In genomic region chr10:128528781-128529180, GRCh38 we compare ENCODE assay signal across 28 cellular contexts.
"Had no signal": no experiment of that assay in that cellular context is flagged by ENCODE, and none has a peak within 500 bp of the region (broad histone marks: within the 10 kb centered on the region; RNA-seq: fewer than 3 reads in every experiment).

No MANE protein-coding gene starts in this region.

- H3K27ac ChIP-seq: neural progenitor cell, ovary, parathyroid adenoma, psoas muscle, right lobe of liver, sigmoid colon, stomach, thoracic aorta, thyroid gland, tibial nerve, upper lobe of right lung, uterus had no signal

- H3K9me3 Mint-ChIP-seq: naive thymus-derived CD8-positive, alpha-beta T cell; natural killer cell treated with Interleukin-12 subunit alpha and Interleukin-12 subunit beta and Interleukin-15 and Interleukin-18, amount 100 ng/mL, for 72 hours; neural progenitor cell; stimulated activated effector memory CD8-positive, alpha-beta T cell treated with anti-CD3 and anti-CD28 coated beads, Interleukin-12 subunit alpha, Interleukin-12 subunit beta, amount 100 ng/mL, for 72 hours; type B pancreatic cell had no signal

- H3K27me3 ChIP-seq: neural progenitor cell, ovary, right lobe of liver, sigmoid colon, thyroid gland, tibial nerve, uterus had no signal

- H3K9me3 ChIP-seq: ovary, psoas muscle, right lobe of liver, sigmoid colon, stomach, thoracic aorta, thyroid gland, tibial nerve, upper lobe of right lung, uterus had no signal

- H3K4me1 ChIP-seq: parathyroid adenoma, right lobe of liver, stomach, tibial nerve, upper lobe of right lung, uterus had no signal

- H3K4me1 Mint-ChIP-seq: naive B cell; naive thymus-derived CD8-positive, alpha-beta T cell; stimulated activated effector memory CD8-positive, alpha-beta T cell treated with anti-CD3 and anti-CD28 coated beads, Interleukin-12 subunit alpha, Interleukin-12 subunit beta, amount 100 ng/mL, for 72 hours; stimulated activated naive B cell treated with anti-CD40 and anti-IgM and Interleukin-4, amounts not matched to agents 10 μg/mL and 1 μg/mL and 100 μg/mL, for 72 hours had no signal

- H3K27ac Mint-ChIP-seq: naive B cell; natural killer cell treated with Interleukin-12 subunit alpha and Interleukin-12 subunit beta and Interleukin-15 and Interleukin-18, amount 100 ng/mL, for 72 hours; neural progenitor cell; progenitor cell of endocrine pancreas; stimulated activated effector memory CD8-positive, alpha-beta T cell treated with anti-CD3 and anti-CD28 coated beads, Interleukin-12 subunit alpha, Interleukin-12 subunit beta, amount 100 ng/mL, for 72 hours; stimulated activated naive B cell treated with anti-CD40 and anti-IgM and Interleukin-4, amounts not matched to agents 10 μg/mL and 1 μg/mL and 100 μg/mL, for 72 hours had no signal

- ATAC-seq: naive thymus-derived CD8-positive, alpha-beta T cell; natural killer cell treated with Interleukin-12 subunit alpha and Interleukin-12 subunit beta and Interleukin-15 and Interleukin-18, amount 100 ng/mL, for 72 hours; psoas muscle; right cardiac atrium; right lobe of liver; stimulated activated effector memory CD8-positive, alpha-beta T cell treated with anti-CD3 and anti-CD28 coated beads, Interleukin-12 subunit alpha, Interleukin-12 subunit beta, amount 100 ng/mL, for 72 hours; stimulated activated naive B cell treated with anti-CD40 and anti-IgM and Interleukin-4, amounts not matched to agents 10 μg/mL and 1 μg/mL and 100 μg/mL, for 72 hours; upper lobe of right lung had no signal

- H3K4me3 ChIP-seq: neural progenitor cell, ovary, psoas muscle, right lobe of liver, sigmoid colon, stomach, thoracic aorta, thyroid gland, tibial nerve, upper lobe of right lung, uterus had no signal

- H2AFZ ChIP-seq: neural progenitor cell, parathyroid adenoma had no signal

- H3K36me3 Mint-ChIP-seq: naive B cell; naive thymus-derived CD8-positive, alpha-beta T cell; natural killer cell treated with Interleukin-12 subunit alpha and Interleukin-12 subunit beta and Interleukin-15 and Interleukin-18, amount 100 ng/mL, for 72 hours; neural progenitor cell; stimulated activated effector memory CD8-positive, alpha-beta T cell treated with anti-CD3 and anti-CD28 coated beads, Interleukin-12 subunit alpha, Interleukin-12 subunit beta, amount 100 ng/mL, for 72 hours; stimulated activated naive B cell treated with anti-CD40 and anti-IgM and Interleukin-4, amounts not matched to agents 10 μg/mL and 1 μg/mL and 100 μg/mL, for 72 hours; type B pancreatic cell had no signal

- DNase-seq: naive B cell; naive thymus-derived CD8-positive, alpha-beta T cell; occipital lobe; ovary; posterior cingulate gyrus; psoas muscle; right cardiac atrium; right lobe of liver; sigmoid colon; small intestine; stimulated activated CD4-positive, alpha-beta T cell treated with anti-CD3 and anti-CD28 coated beads, Interleukin-15, amount 100 ng/mL, for 24 hours; stimulated activated CD4-positive, alpha-beta T cell treated with anti-CD3 and anti-CD28 coated beads, Interleukin-2, amount 100 ng/mL, for 24 hours; stimulated activated CD4-positive, alpha-beta T cell treated with anti-CD3 and anti-CD28 coated beads, Interleukin-2, amount 100 ng/mL, for 48 hours; stimulated activated CD4-positive, alpha-beta T cell treated with anti-CD3 and anti-CD28 coated beads, Interleukin-4, amount 100 ng/mL, for 24 hours; stimulated activated naive B cell treated with anti-CD40 and anti-IgM and Interleukin-4, amounts not matched to agents 10 μg/mL and 1 μg/mL and 100 μg/mL, for 72 hours; stimulated activated naive CD4-positive, alpha-beta T cell treated with Interleukin-2 at 50 U/mL for 16 hours; stomach; thyroid gland; upper lobe of right lung; uterus had no signal

- H3K4me2 ChIP-seq: neural progenitor cell had no signal

- H3K9ac ChIP-seq: neural progenitor cell, parathyroid adenoma had no signal

- H3K36me3 ChIP-seq: neural progenitor cell, ovary, right lobe of liver, sigmoid colon, stomach, thoracic aorta, thyroid gland, tibial nerve, upper lobe of right lung, uterus had no signal

- H3K4me3 Mint-ChIP-seq: naive B cell; naive thymus-derived CD8-positive, alpha-beta T cell; natural killer cell treated with Interleukin-12 subunit alpha and Interleukin-12 subunit beta and Interleukin-15 and Interleukin-18, amount 100 ng/mL, for 72 hours; neural progenitor cell; stimulated activated effector memory CD8-positive, alpha-beta T cell treated with anti-CD3 and anti-CD28 coated beads, Interleukin-12 subunit alpha, Interleukin-12 subunit beta, amount 100 ng/mL, for 72 hours; stimulated activated naive B cell treated with anti-CD40 and anti-IgM and Interleukin-4, amounts not matched to agents 10 μg/mL and 1 μg/mL and 100 μg/mL, for 72 hours had no signal

- FAIRE-seq: small intestine had no signal

- H3K79me2 ChIP-seq: parathyroid adenoma had no signal
